1 cellular context compared by ENCODE assay signal in the genomic region with DNA sequence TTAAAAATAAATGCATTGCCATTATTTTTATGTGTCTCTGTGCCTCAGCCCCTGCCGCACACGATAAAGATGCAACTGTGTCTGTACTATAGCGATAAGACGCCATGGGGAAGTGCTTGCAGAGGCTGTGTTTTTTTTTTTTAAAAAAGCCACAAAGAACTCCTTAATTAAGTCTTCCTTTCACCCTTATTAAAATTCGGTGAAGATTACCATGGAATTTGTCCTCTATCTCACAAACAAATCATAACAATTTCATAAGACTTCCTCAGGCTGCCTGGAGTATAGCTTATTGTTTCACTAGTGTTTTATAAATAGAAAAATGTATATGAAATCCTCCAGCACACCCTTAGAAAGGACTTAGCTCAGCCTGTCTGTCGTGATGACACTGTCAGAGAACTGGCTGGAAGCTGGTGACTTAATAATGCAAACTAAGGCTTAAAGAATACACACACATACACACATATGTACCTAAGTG.
TF ChIP-seq lines count a peak whose summit lies in the region.

No MANE protein-coding gene starts in this region.

TF ChIP-seq in K562, 482 proteins besides CTCF, POLR2A, EP300 and RAD21 (continued from another document and continues in another):
- TF ChIP-seq, protein P1, sequence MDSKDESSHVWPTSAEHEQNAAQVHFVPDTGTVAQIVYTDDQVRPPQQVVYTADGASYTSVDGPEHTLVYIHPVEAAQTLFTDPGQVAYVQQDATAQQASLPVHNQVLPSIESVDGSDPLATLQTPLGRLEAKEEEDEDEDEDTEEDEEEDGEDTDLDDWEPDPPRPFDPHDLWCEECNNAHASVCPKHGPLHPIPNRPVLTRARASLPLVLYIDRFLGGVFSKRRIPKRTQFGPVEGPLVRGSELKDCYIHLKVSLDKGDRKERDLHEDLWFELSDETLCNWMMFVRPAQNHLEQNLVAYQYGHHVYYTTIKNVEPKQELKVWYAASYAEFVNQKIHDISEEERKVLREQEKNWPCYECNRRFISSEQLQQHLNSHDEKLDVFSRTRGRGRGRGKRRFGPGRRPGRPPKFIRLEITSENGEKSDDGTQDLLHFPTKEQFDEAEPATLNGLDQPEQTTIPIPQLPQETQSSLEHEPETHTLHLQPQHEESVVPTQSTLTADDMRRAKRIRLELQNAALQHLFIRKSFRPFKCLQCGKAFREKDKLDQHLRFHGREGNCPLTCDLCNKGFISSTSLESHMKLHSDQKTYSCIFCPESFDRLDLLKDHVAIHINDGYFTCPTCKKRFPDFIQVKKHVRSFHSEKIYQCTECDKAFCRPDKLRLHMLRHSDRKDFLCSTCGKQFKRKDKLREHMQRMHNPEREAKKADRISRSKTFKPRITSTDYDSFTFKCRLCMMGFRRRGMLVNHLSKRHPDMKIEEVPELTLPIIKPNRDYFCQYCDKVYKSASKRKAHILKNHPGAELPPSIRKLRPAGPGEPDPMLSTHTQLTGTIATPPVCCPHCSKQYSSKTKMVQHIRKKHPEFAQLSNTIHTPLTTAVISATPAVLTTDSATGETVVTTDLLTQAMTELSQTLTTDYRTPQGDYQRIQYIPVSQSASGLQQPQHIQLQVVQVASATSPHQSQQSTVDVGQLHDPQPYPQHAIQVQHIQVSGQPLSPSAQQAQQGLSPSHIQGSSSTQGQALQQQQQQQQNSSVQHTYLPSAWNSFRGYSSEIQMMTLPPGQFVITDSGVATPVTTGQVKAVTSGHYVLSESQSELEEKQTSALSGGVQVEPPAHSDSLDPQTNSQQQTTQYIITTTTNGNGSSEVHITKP (IDR thresholded peaks at IDR 0.05; ENCODE audit: partially characterized antibody), result peak; percentile 74
- TF ChIP-seq, protein P2, sequence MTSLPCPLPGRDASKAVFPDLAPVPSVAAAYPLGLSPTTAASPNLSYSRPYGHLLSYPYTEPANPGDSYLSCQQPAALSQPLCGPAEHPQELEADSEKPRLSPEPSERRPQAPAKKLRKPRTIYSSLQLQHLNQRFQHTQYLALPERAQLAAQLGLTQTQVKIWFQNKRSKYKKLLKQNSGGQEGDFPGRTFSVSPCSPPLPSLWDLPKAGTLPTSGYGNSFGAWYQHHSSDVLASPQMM (CRISPR knock-in tag; IDR thresholded peaks at IDR 0.05), result no peak
- no peak for TF ChIP-seq GABPB1 (CRISPR knock-in tag; IDR thresholded peaks at IDR 0.05)
- TF ChIP-seq, protein P3, sequence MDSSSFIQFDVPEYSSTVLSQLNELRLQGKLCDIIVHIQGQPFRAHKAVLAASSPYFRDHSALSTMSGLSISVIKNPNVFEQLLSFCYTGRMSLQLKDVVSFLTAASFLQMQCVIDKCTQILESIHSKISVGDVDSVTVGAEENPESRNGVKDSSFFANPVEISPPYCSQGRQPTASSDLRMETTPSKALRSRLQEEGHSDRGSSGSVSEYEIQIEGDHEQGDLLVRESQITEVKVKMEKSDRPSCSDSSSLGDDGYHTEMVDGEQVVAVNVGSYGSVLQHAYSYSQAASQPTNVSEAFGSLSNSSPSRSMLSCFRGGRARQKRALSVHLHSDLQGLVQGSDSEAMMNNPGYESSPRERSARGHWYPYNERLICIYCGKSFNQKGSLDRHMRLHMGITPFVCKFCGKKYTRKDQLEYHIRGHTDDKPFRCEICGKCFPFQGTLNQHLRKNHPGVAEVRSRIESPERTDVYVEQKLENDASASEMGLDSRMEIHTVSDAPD (CRISPR knock-in tag; IDR thresholded peaks at IDR 0.05), result no peak
- TF ChIP-seq ARID3B (CRISPR knock-in tag; IDR thresholded peaks at IDR 0.05; ENCODE audit: borderline replicate concordance), result no peak
- no peak for TF ChIP-seq RBBP5 (IDR thresholded peaks at IDR 0.05; ENCODE audit: borderline replicate concordance, insufficient read depth, low read length, poor library complexity, severe bottlenecking)
- no peak for TF ChIP-seq ZNF3 (CRISPR knock-in tag; IDR thresholded peaks at IDR 0.05)
- TF ChIP-seq BMI1 (IDR thresholded peaks at IDR 0.05; ENCODE audit: low read length), result no peak
- TF ChIP-seq HOMEZ (CRISPR knock-in tag; IDR thresholded peaks at IDR 0.05), result no peak
- TF ChIP-seq SRSF1 (IDR thresholded peaks at IDR 0.05; ENCODE audit: low read depth, low read length), result no peak
- no peak for TF ChIP-seq SIX5 (IDR thresholded peaks at IDR 0.05; ENCODE audit: borderline replicate concordance in 1 of 2, insufficient read depth in 1 of 2, low read depth in 1 of 2, low read length in 2 of 2)
- no peak for TF ChIP-seq ARID2 (IDR thresholded peaks at IDR 0.05)
- TF ChIP-seq HMGXB4 (CRISPR knock-in tag; IDR thresholded peaks at IDR 0.05), result no peak
- TF ChIP-seq TBL1XR1 (IDR thresholded peaks at IDR 0.05; ENCODE audit: low read length in 2 of 2), result peak; percentile 86 to 98; a peak in 3 of 4 replicates
- TF ChIP-seq MAFG (tag; conservative IDR thresholded peaks at IDR 0.05), result no peak
- TF ChIP-seq ZNF324 (CRISPR knock-in tag; IDR thresholded peaks at IDR 0.05), result no peak
- no peak for TF ChIP-seq YBX1 (IDR thresholded peaks at IDR 0.05)
- TF ChIP-seq ZNF316 (IDR thresholded peaks at IDR 0.05), result peak; percentile 5; the same call in 1 of the 2 replicates
- TF ChIP-seq FOXJ2 (tag; IDR thresholded peaks at IDR 0.05), result peak; percentile 89
- no peak for TF ChIP-seq TCFL5 (CRISPR knock-in tag; conservative IDR thresholded peaks at IDR 0.05)
- no peak for TF ChIP-seq HSF4 (CRISPR knock-in tag; IDR thresholded peaks at IDR 0.05; ENCODE audit: borderline replicate concordance)
- no peak for TF ChIP-seq ZNF354B (CRISPR knock-in tag; IDR thresholded peaks at IDR 0.05)
- peak; percentile 96 for TF ChIP-seq PML (IDR thresholded peaks at IDR 0.05; ENCODE audit: low read length)
- TF ChIP-seq CCNT2 (IDR thresholded peaks at IDR 0.05; ENCODE audit: borderline replicate concordance, extremely low read depth, insufficient read length, low read depth, low read length), result peak; percentile 91
- TF ChIP-seq LEF1 (IDR thresholded peaks at IDR 0.05), result peak; percentile 95
- TF ChIP-seq ZMIZ1 (IDR thresholded peaks at IDR 0.05; ENCODE audit: low read depth in 2 of 2, low read length in 2 of 2), result peak in 1 of 2 experiments; percentile 95; a peak in 2 of 4 replicates
- no peak for TF ChIP-seq CGGBP1 (CRISPR knock-in tag; IDR thresholded peaks at IDR 0.05)
- 0 out of 2 replicates have a peak, but pooled peaks have one; percentile 58 for TF ChIP-seq TARDBP (IDR thresholded peaks at IDR 0.05)
- TF ChIP-seq SMAD4 (CRISPR knock-in tag; conservative IDR thresholded peaks at IDR 0.05), result peak; percentile 94
- TF ChIP-seq ATF7 (IDR thresholded peaks at IDR 0.05), result no peak
- no peak; the same call in 1 of the 2 replicates for TF ChIP-seq NBN (IDR thresholded peaks at IDR 0.05; ENCODE audit: low read depth)
- TF ChIP-seq NFYB (IDR thresholded peaks at IDR 0.05; ENCODE audit: extremely low read depth, insufficient read length), result no peak
- no peak for TF ChIP-seq ZNF561 (CRISPR knock-in tag; conservative IDR thresholded peaks at IDR 0.05)
- TF ChIP-seq ZNF239 (CRISPR knock-in tag; IDR thresholded peaks at IDR 0.05), result peak; percentile 67
- no peak for TF ChIP-seq CHD2 (IDR thresholded peaks at IDR 0.05; ENCODE audit: low read depth, low read length)
- TF ChIP-seq PRPF4 (IDR thresholded peaks at IDR 0.05; ENCODE audit: insufficient read depth, low read depth, low read length, poor library complexity, severe bottlenecking), result no peak
- no peak for TF ChIP-seq HNRNPUL1 (IDR thresholded peaks at IDR 0.05; ENCODE audit: low read length)
- no peak for TF ChIP-seq KDM4B (IDR thresholded peaks at IDR 0.05; ENCODE audit: borderline replicate concordance in 2 of 2, low read depth in 1 of 2)
- TF ChIP-seq HMG20A (CRISPR knock-in tag; conservative IDR thresholded peaks at IDR 0.05), result no peak
- TF ChIP-seq MYBL2 (IDR thresholded peaks at IDR 0.05; ENCODE audit: low read depth), result no peak
- no peak for TF ChIP-seq MYBL2 (CRISPR knock-in tag; IDR thresholded peaks at IDR 0.05; ENCODE audit: borderline replicate concordance)
- TF ChIP-seq, protein P4, sequence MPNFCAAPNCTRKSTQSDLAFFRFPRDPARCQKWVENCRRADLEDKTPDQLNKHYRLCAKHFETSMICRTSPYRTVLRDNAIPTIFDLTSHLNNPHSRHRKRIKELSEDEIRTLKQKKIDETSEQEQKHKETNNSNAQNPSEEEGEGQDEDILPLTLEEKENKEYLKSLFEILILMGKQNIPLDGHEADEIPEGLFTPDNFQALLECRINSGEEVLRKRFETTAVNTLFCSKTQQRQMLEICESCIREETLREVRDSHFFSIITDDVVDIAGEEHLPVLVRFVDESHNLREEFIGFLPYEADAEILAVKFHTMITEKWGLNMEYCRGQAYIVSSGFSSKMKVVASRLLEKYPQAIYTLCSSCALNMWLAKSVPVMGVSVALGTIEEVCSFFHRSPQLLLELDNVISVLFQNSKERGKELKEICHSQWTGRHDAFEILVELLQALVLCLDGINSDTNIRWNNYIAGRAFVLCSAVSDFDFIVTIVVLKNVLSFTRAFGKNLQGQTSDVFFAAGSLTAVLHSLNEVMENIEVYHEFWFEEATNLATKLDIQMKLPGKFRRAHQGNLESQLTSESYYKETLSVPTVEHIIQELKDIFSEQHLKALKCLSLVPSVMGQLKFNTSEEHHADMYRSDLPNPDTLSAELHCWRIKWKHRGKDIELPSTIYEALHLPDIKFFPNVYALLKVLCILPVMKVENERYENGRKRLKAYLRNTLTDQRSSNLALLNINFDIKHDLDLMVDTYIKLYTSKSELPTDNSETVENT (CRISPR knock-in tag; IDR thresholded peaks at IDR 0.05), result no peak
- peak; percentile 54 for TF ChIP-seq CXXC5 (CRISPR knock-in tag; IDR thresholded peaks at IDR 0.05)
- TF ChIP-seq ZNF717 (CRISPR knock-in tag; IDR thresholded peaks at IDR 0.05), result no peak
- no peak for TF ChIP-seq NCOA4 (IDR thresholded peaks at IDR 0.05; ENCODE audit: partially characterized antibody)
- no peak for TF ChIP-seq KAT7 (CRISPR knock-in tag; IDR thresholded peaks at IDR 0.05; ENCODE audit: borderline replicate concordance)
- no peak; a peak in 1 of 4 replicates for TF ChIP-seq TEAD1 (CRISPR knock-in tag; IDR thresholded peaks at IDR 0.05)
- TF ChIP-seq MAZ (CRISPR knock-in tag; conservative IDR thresholded peaks at IDR 0.05 in 1 of 2, IDR thresholded peaks at IDR 0.05 in 1 of 2), result 0 out of 4 replicates have a peak, but pooled peaks of 1 of the 2 experiments have one; percentile 17
- TF ChIP-seq POLR2AphosphoS2 (IDR thresholded peaks at IDR 0.05; ENCODE audit: low read length), result no peak
- no peak for TF ChIP-seq DDX20 (tag; IDR thresholded peaks at IDR 0.05; ENCODE audit: low read depth)
- no peak for TF ChIP-seq SRSF3 (IDR thresholded peaks at IDR 0.05; ENCODE audit: insufficient read depth, low read length)
- TF ChIP-seq POLR2AphosphoS5 (IDR thresholded peaks at IDR 0.05; ENCODE audit: control insufficient read depth, insufficient read depth, low read depth, low read length), result peak; percentile 95
